8 cellular contexts compared by ENCODE assay signal in genomic region chr5:180860273-180860886, GRCh38. TPM values are rescaled to one million over a fixed set of nuclear protein-coding genes. Genes with fewer than 3 reads are reported as not detected.
DNase-seq lines count a peak whose midpoint lies in the region; ATAC-seq and TF ChIP-seq lines count a peak whose summit lies in the region.

No MANE protein-coding gene starts in this region.

- H3K4me1 Mint-ChIP-seq in CD4-positive, alpha-beta T cell (ENCODE audit: low read depth), result peaks cover 35% of the 10 kb centered on the region

- peak in 8 of 10 experiments; percentile 28 to 54 (median 36) for DNase-seq in CD4-positive, alpha-beta T cell
- peak; percentile 15 for DNase-seq in NCI-H510A (lab: John Stamatoyannopoulos, UW)
- peak; percentile 30 for DNase-seq in activated CD8-positive, alpha-beta memory T cell treated with anti-CD3 and anti-CD28 coated beads, Interleukin-2, amount 50 U/mL, for 1 hour (ENCODE audit: extremely low read depth)
- peak; percentile 16 to 60 for DNase-seq in foreskin fibroblast
- peak in 2 of 5 donors; percentile 27 to 31 for DNase-seq in ovary
- no peak for DNase-seq in amygdala (lab: John Stamatoyannopoulos, UW)

- H3K9me3 Mint-ChIP-seq in CD4-positive, alpha-beta T cell, result no peaks in the 10 kb centered on the region

- no peaks in the 10 kb centered on the region for H3K27me3 Mint-ChIP-seq in CD4-positive, alpha-beta T cell

- TF ChIP-seq CTCF in CD4-positive, alpha-beta T cell (IDR thresholded peaks at IDR 0.05), result no peak
- TF ChIP-seq CTCF in foreskin fibroblast (IDR thresholded peaks at IDR 0.05; ENCODE audit: low read depth, low read length) (peak; percentile 13), ovary (IDR thresholded peaks at IDR 0.05) (no peak)

- no peaks in the 10 kb centered on the region for H3K36me3 ChIP-seq in ovary

- H3K9me3 ChIP-seq in CD4-positive, alpha-beta T cell (ENCODE audit: control insufficient read depth, low read length), result no peaks in the 10 kb centered on the region
- H3K9me3 ChIP-seq in ovary, result no peaks in the 10 kb centered on the region

- POLR2A ChIA-PET in CD4-positive, alpha-beta T cell (lab: Charles Lee), result interaction anchor here (0.6 to 5.4 kb wide), 6 partner anchors 26 to 76 kb away, joined by 3 to 50 read pairs (median 20); partner anchors contain the start of gene MGAT1

- CTCF ChIA-PET in CD4-positive, alpha-beta T cell (lab: Charles Lee), result interaction anchor here (0.6 to 1.8 kb wide), 18 partner anchors 8 to 294 kb away, joined by 3 to 10 read pairs (median 4); no protein-coding TSS in a partner anchor

- peak overlapping the region; percentile 95 for H3K4me3 Mint-ChIP-seq in CD4-positive, alpha-beta T cell

- 1 to 2% (median 1%) methylated on average over 18 of the region's 18 CpGs for WGBS in ovary, 3 donors

- H3K4me3 ChIP-seq in foreskin fibroblast (ENCODE audit: low read depth in 1 of 2, low read length in 2 of 2), result peak overlapping the region; percentile 86 to 97
- peak overlapping the region; percentile 80 for H3K4me3 ChIP-seq in ovary

- H3K4me1 ChIP-seq in ovary (ENCODE audit: insufficient read depth), result peaks cover 3% of the 10 kb centered on the region

- H3K36me3 Mint-ChIP-seq in CD4-positive, alpha-beta T cell (ENCODE audit: low read depth), result peaks cover 37% of the 10 kb centered on the region

- H3K27ac Mint-ChIP-seq in CD4-positive, alpha-beta T cell, result peak overlapping the region; percentile 95

- no peaks in the 10 kb centered on the region for H3K27me3 ChIP-seq in CD4-positive, alpha-beta T cell (ENCODE audit: control insufficient read depth, insufficient read depth, low read length)
- no peaks in the 10 kb centered on the region for H3K27me3 ChIP-seq in ovary

- peak; percentile 75 for ATAC-seq in CD4-positive, alpha-beta T cell (ENCODE audit: poor library complexity)
- ATAC-seq in GM18870 (IDR thresholded peaks at IDR 0.05; ENCODE audit: unreplicated experiment), result peak; percentile 46
- peak; percentile 60 for ATAC-seq in HG03066 (IDR thresholded peaks at IDR 0.05; ENCODE audit: low read depth, unreplicated experiment)

- TF ChIP-seq POLR2A in ovary (IDR thresholded peaks at IDR 0.05), result no peak

- no peak for TF ChIP-seq EP300 in ovary (IDR thresholded peaks at IDR 0.05)

- peak overlapping the region; percentile 85 for H3K27ac ChIP-seq in CD4-positive, alpha-beta T cell (ENCODE audit: low read depth, low read length)
- peak overlapping the region; percentile 64 to 77 for H3K27ac ChIP-seq in ovary

- intact Hi-C loops in CD4-positive, alpha-beta T cell (cut with DNase I, micrococcal nuclease), result loop anchor here (2.0 to 10.0 kb wide), 10 partner anchors 28 to 566 kb away; partner anchors contain the start of genes MGAT1 (in 2 of the 2), CNOT6 (in 1 of the 2), MAPK9 (in 1 of the 2) and RACK1 (in 1 of the 2)
- intact Hi-C loops in ovary (cut with DNase I), result loop anchor here in 2 of 4 donors (5.0 to 10.0 kb wide), 3 partner anchors 58 to 296 kb away; partner anchors contain the start of gene MGAT1 (in 1 of the 2)

RNA-seq across cellular contexts. Expression of gene ZFP62, which starts 0.7 kb away (rescaled TPM):
- total RNA-seq in CD4-positive, alpha-beta T cell, result 10 to 100 TPM; 22.6 to 24.9 TPM
- 10 to 100 TPM; 22.7 to 47.8 (median 33.8) TPM for total RNA-seq in ovary
- 10 to 100 TPM; 23.2 to 36.3 TPM for polyA plus RNA-seq in ovary

RNA-seq across cellular contexts. Expression of gene BTNL8, which starts 38.6 kb away (rescaled TPM):
- not detected for total RNA-seq in CD4-positive, alpha-beta T cell
- 1 to 10 TPM in 1 of 7 donors, under 1 TPM in 2, not detected in 4; 0.24 to 3.9 (median 0.41) TPM for total RNA-seq in ovary
- polyA plus RNA-seq in ovary, result under 1 TPM in 1 of 2 donors, not detected in 1; 0.04 TPM

RNA-seq across cellular contexts. Expression of gene MGAT1, which starts 57.8 kb away (rescaled TPM):
- 10 to 100 TPM; 49.0 to 60.2 TPM for total RNA-seq in CD4-positive, alpha-beta T cell
- total RNA-seq in ovary, result 100 to 1,000 TPM in 5 of 7 donors, 10 to 100 TPM in 2; 84.0 to 154 (median 131) TPM
- 100 to 1,000 TPM in 1 of 2 donors, 10 to 100 TPM in 1; 66.6 to 128 TPM for polyA plus RNA-seq in ovary

Comparison
In these comparisons a context has a peak if more than half of its experiments do, and no peak if none do; other contexts are left out.
1. DNase-seq: peak in CD4-positive, alpha-beta T cell (8 of 10), NCI-H510A (single experiment), activated CD8-positive, alpha-beta memory T cell treated with anti-CD3 and anti-CD28 coated beads, Interleukin-2, amount 50 U/mL, for 1 hour (single experiment) and foreskin fibroblast (2 of 2); none in amygdala (0 of 56).
2. Peak in every context shown above with its lines, with median percentiles within 50 percentile points of each other: ATAC-seq.